In genomic region chrX:12118134-12118533, GRCh38 we compare ENCODE assay signal across 26 cellular contexts. TPM values are rescaled to one million over a fixed set of nuclear protein-coding genes. Genes with fewer than 3 reads are reported as not detected.
DNase-seq lines count a peak whose midpoint lies in the region; ATAC-seq and TF ChIP-seq lines count a peak whose summit lies in the region.
"Had no signal": no experiment of that assay in that cellular context is flagged by ENCODE, and none has a peak within 500 bp of the region (broad histone marks: within the 10 kb centered on the region; RNA-seq: fewer than 3 reads in every experiment).

No MANE protein-coding gene starts in this region.

- no peak overlapping the region for H3K4me3 ChIP-seq in fibroblast of the aortic adventitia (ENCODE audit: low read depth, low read length)
- H3K4me3 ChIP-seq: MG63, Peyer's patch had no signal

- no peak overlapping the region for H3K27ac Mint-ChIP-seq in natural killer cell treated with Interleukin-12 subunit alpha and Interleukin-12 subunit beta and Interleukin-15 and Interleukin-18, amount 100 ng/mL, for 72 hours
- H3K27ac Mint-ChIP-seq: B cell; CD4-positive, CD25-positive, alpha-beta regulatory T cell; T-cell had no signal

- DNase-seq in A172 (ENCODE audit: low spot score) (peak; percentile 5), ELR (ENCODE audit: low read depth) (peak; percentile 50), NCI-H524 (lab: John Stamatoyannopoulos, UW) (peak; percentile 54 to 61), fibroblast of the aortic adventitia (ENCODE audit: low read depth) (peak; percentile 21), NAMALWA (ENCODE audit: low spot score) (no peak), GM10248 (ENCODE audit: extremely low spot score) (no peak)
- DNase-seq in natural killer cell treated with Interleukin-12 subunit alpha and Interleukin-12 subunit beta and Interleukin-15 and Interleukin-18, amount 100 ng/mL, for 72 hours (ENCODE audit: low spot score) = no peak
- DNase-seq: 8988T; CD4-positive, CD25-positive, alpha-beta regulatory T cell; COR-L47; DMS79; Kasumi-1; MG63; NCI-H1092; NCI-H1436; NCI-H187 treated with DMSO at 0.1 percent for 48 hours; NCI-H2107; NCI-H226; NCI-H510A treated with DMSO at 0.1 percent for 48 hours; Peyer's patch; T-cell had no signal

- H3K9me3 Mint-ChIP-seq in natural killer cell treated with Interleukin-12 subunit alpha and Interleukin-12 subunit beta and Interleukin-15 and Interleukin-18, amount 100 ng/mL, for 72 hours = peaks cover 14% of the 10 kb centered on the region

- peaks cover 0 to 4% of the 10 kb centered on the region in 2 donors for H3K27me3 Mint-ChIP-seq in natural killer cell treated with Interleukin-12 subunit alpha and Interleukin-12 subunit beta and Interleukin-15 and Interleukin-18, amount 100 ng/mL, for 72 hours
- H3K27me3 Mint-ChIP-seq: B cell; CD4-positive, CD25-positive, alpha-beta regulatory T cell had no signal

- POLR2A ChIA-PET in GM10248 (lab: Yijun Ruan, JAX) = no interaction called here

- no peaks in the 10 kb centered on the region for H3K4me1 Mint-ChIP-seq in natural killer cell treated with Interleukin-12 subunit alpha and Interleukin-12 subunit beta and Interleukin-15 and Interleukin-18, amount 100 ng/mL, for 72 hours (ENCODE audit: low read depth in 2 of 2)
- H3K4me1 Mint-ChIP-seq: B cell; CD4-positive, CD25-positive, alpha-beta regulatory T cell; T-cell had no signal

- no peaks in the 10 kb centered on the region for H3K36me3 Mint-ChIP-seq in natural killer cell treated with Interleukin-12 subunit alpha and Interleukin-12 subunit beta and Interleukin-15 and Interleukin-18, amount 100 ng/mL, for 72 hours
- H3K36me3 Mint-ChIP-seq: CD4-positive, CD25-positive, alpha-beta regulatory T cell; T-cell had no signal

- ATAC-seq in natural killer cell treated with Interleukin-12 subunit alpha and Interleukin-12 subunit beta and Interleukin-15 and Interleukin-18, amount 100 ng/mL, for 72 hours = no peak
- ATAC-seq in HG02970 (IDR thresholded peaks at IDR 0.05; ENCODE audit: low FRiP score, unreplicated experiment) = no peak
- ATAC-seq: SK-N-SH treated with all-trans-retinoic acid at 6 μM for 48 hours, T-cell had no signal

- TF ChIP-seq CTCF in fibroblast of the aortic adventitia (IDR thresholded peaks at IDR 0.05; ENCODE audit: insufficient read depth, low read length) (no peak), GM10248 (IDR thresholded peaks at IDR 0.05; ENCODE audit: control extremely low read depth, extremely low read depth, low read depth, missing control alignments) (no peak)

- no peak overlapping the region for H3K4me3 Mint-ChIP-seq in natural killer cell treated with Interleukin-12 subunit alpha and Interleukin-12 subunit beta and Interleukin-15 and Interleukin-18, amount 100 ng/mL, for 72 hours
- H3K4me3 Mint-ChIP-seq: B cell; CD4-positive, CD25-positive, alpha-beta regulatory T cell; T-cell had no signal

- CTCF ChIA-PET in GM10248 (lab: Yijun Ruan, JAX) = no interaction called here

RNA-seq across cellular contexts. Expression of gene FRMPD4, which starts 20.1 kb away (rescaled TPM):
- 0.48 and 0.64 TPM in 2 replicates for total RNA-seq in A172 (2014; rRNA removed; shearing (Covaris generic))
- 0.41 and 5.0 TPM in 2 replicates for total RNA-seq in fibroblast of the aortic adventitia (ENCODE audit: low replicate concordance)
- total RNA-seq in natural killer cell treated with Interleukin-12 subunit alpha and Interleukin-12 subunit beta and Interleukin-15 and Interleukin-18, amount 100 ng/mL, for 72 hours = not detected
- total RNA-seq: B cell; CD4-positive, CD25-positive, alpha-beta regulatory T cell; G401; OCI-LY7; T-cell had no signal

Comparison
In these comparisons a context has a peak if more than half of its experiments do, and no peak if none do; other contexts are left out.
1. DNase-seq: peak in A172 (single experiment), ELR (single experiment), NCI-H524 (2 of 2) and fibroblast of the aortic adventitia (single experiment); none in natural killer cell treated with Interleukin-12 subunit alpha and Interleukin-12 subunit beta and Interleukin-15 and Interleukin-18, amount 100 ng/mL, for 72 hours (single experiment), NAMALWA (single experiment) and GM10248 (single experiment).